ENCODE assay signal across 16 cellular contexts in genomic region chr3:61524933-61525332, GRCh38. TPM values are rescaled to one million over a fixed set of nuclear protein-coding genes. Genes with fewer than 3 reads are reported as not detected.
DNase-seq lines count a peak whose midpoint lies in the region; ATAC-seq and TF ChIP-seq lines count a peak whose summit lies in the region.
"Had no signal": no experiment of that assay in that cellular context is flagged by ENCODE, and none has a peak within 500 bp of the region (broad histone marks: within the 10 kb centered on the region; RNA-seq: fewer than 3 reads in every experiment).

No MANE protein-coding gene starts in this region.

- in situ Hi-C loops in KBM-7 (cut with MboI; ENCODE audit: low pct_unique_long_range_greater_than_20kb, low sequenced_read_pairs), result no loop called here

- ATAC-seq in GM21786 (IDR thresholded peaks at IDR 0.05; ENCODE audit: unreplicated experiment), result no peak
- ATAC-seq: Panc1 had no signal

- no peak overlapping the region for H3K4me3 ChIP-seq in fibroblast of pulmonary artery (replicated peaks; ENCODE audit: low read depth, low read length)
- H3K4me3 ChIP-seq: BLaER1, MG63 had no signal

- DNase-seq in SKM-1 treated with dmso at 0.1 percent for 144 hours (lab: John Stamatoyannopoulos, UW; ENCODE audit: unreplicated experiment), result peak; percentile 28
- DNase-seq in SKM-1 (lab: John Stamatoyannopoulos, UW; ENCODE audit: unreplicated experiment), result no peak
- DNase-seq in KBM-7, result peak; percentile 16
- peak; percentile 45 for DNase-seq in fibroblast of pulmonary artery (ENCODE audit: low read depth)
- peak; percentile 2 for DNase-seq in pulmonary artery endothelial cell (ENCODE audit: low read depth, low spot score)
- no peak for DNase-seq in NCI-H1092 (lab: John Stamatoyannopoulos, UW)
- no peak for DNase-seq in activated CD4-positive, alpha-beta T cell treated with anti-CD3 and anti-CD28 coated beads, Interleukin-2, amount 50 U/mL, for 4 hours
- DNase-seq: MG63, NCI-H1105 treated with DMSO at 0.1 percent for 48 hours, NCI-H187, NCI-H510A, NCI-H82, SHP77 treated with DMSO at 0.1 percent for 48 hours had no signal

- no peak for TF ChIP-seq CTCF in fibroblast of pulmonary artery (IDR thresholded peaks at IDR 0.05; ENCODE audit: low read length, missing control alignments)

RNA-seq across cellular contexts. Expression of gene PTPRG, which starts 36.4 kb away (rescaled TPM):
- 41.0 and 45.1 TPM in 2 replicates for total RNA-seq in pulmonary artery endothelial cell

Comparison
In these comparisons a context has a peak if more than half of its experiments do, and no peak if none do; other contexts are left out.
1. DNase-seq: peak in SKM-1 treated with dmso at 0.1 percent for 144 hours (single experiment), KBM-7 (single experiment), fibroblast of pulmonary artery (single experiment) and pulmonary artery endothelial cell (single experiment); none in SKM-1 (single experiment), NCI-H1092 (single experiment) and activated CD4-positive, alpha-beta T cell treated with anti-CD3 and anti-CD28 coated beads, Interleukin-2, amount 50 U/mL, for 4 hours (0 of 2).